Comparison of ENCODE assay signal across 13 cellular contexts in the genomic region with DNA sequence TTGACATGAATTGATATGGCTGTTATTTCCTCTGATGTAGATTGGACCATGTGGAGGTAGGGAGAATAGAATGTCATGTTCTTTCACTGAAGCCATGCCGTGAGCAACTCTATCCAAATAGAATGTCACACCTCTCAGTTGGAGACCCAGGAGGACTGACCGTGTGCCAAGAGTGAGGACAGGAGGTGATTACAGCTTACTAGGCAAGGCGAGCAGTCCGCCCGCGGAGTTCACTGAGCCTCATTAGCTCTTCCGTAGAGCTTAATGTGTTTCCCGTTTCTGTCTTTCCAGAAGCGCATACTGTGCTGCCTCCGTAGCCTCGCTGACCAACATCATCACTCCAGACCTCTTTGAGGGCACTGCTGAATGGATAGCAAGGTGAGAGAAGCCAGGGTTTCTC.
"Had no signal": no experiment of that assay in that cellular context is flagged by ENCODE, and none has a peak within 500 bp of the region (broad histone marks: within the 10 kb centered on the region; RNA-seq: fewer than 3 reads in every experiment).

No MANE protein-coding gene starts in this region.

- FAIRE-seq: bronchial epithelial cell had no signal

- DNase-seq: activated CD4-positive, alpha-beta T cell treated with anti-CD3 and anti-CD28 coated beads, Interleukin-2, amount 50 U/mL, for 4 hours; activated CD4-positive, CD25-positive, alpha-beta regulatory T cell treated with anti-CD3 and anti-CD28 coated beads, Interleukin-2, amount 50 U/mL, for 72 hours; activated gamma-delta T cell; activated T-cell treated with anti-CD3 and anti-CD28 coated beads, Interleukin-2, amount 50 U/mL, for 4 hours; colonic mucosa; hypothalamus; kidney glomerular epithelial cell; natural killer cell; occipital lobe; stimulated activated CD4-positive, alpha-beta T cell treated with anti-CD3 and anti-CD28 coated beads, Interleukin-4, amount 100 ng/mL, for 24 hours had no signal

- H3K4me3 Mint-ChIP-seq: activated naive CD8-positive, alpha-beta T cell; activated T-cell treated with anti-CD3 and anti-CD28 coated beads, Interleukin-2, amount 50 U/mL, for 4 hours; natural killer cell; stimulated activated naive CD8-positive, alpha-beta T cell treated with anti-CD3 and anti-CD28 coated beads, Interleukin-15, Interleukin-2, amounts not matched to agents 100 ng/mL and 50 ng/mL, for 24 hours had no signal

- H3K4me1 Mint-ChIP-seq: natural killer cell had no signal

- H3K27ac Mint-ChIP-seq: activated naive CD8-positive, alpha-beta T cell; natural killer cell; stimulated activated naive CD8-positive, alpha-beta T cell treated with anti-CD3 and anti-CD28 coated beads, Interleukin-15, Interleukin-2, amounts not matched to agents 100 ng/mL and 50 ng/mL, for 24 hours had no signal

- H3K27me3 Mint-ChIP-seq: activated naive CD8-positive, alpha-beta T cell; stimulated activated naive CD8-positive, alpha-beta T cell treated with anti-CD3 and anti-CD28 coated beads, Interleukin-15, Interleukin-2, amounts not matched to agents 100 ng/mL and 50 ng/mL, for 24 hours had no signal

- H3K9me3 Mint-ChIP-seq: activated T-cell treated with anti-CD3 and anti-CD28 coated beads, Interleukin-2, amount 50 U/mL, for 4 hours; natural killer cell; stimulated activated naive CD8-positive, alpha-beta T cell treated with anti-CD3 and anti-CD28 coated beads, Interleukin-15, Interleukin-2, amounts not matched to agents 100 ng/mL and 50 ng/mL, for 24 hours had no signal

- ATAC-seq: activated T-cell treated with anti-CD3 and anti-CD28 coated beads, Interleukin-2, amount 50 U/mL, for 4 hours; natural killer cell had no signal
